Comparison of ENCODE assay signal across 24 cellular contexts in genomic region chr13:110264685-110265275, GRCh38. TPM values are rescaled to one million over a fixed set of nuclear protein-coding genes. Genes with fewer than 3 reads are reported as not detected.
DNase-seq lines count a peak whose midpoint lies in the region; ATAC-seq and TF ChIP-seq lines count a peak whose summit lies in the region.
"Had no signal": no experiment of that assay in that cellular context is flagged by ENCODE, and none has a peak within 500 bp of the region (broad histone marks: within the 10 kb centered on the region; RNA-seq: fewer than 3 reads in every experiment).

No MANE protein-coding gene starts in this region.

- H3K9me2 ChIP-seq in hepatocyte (replicated peaks; ENCODE audit: insufficient read depth): no peaks in the 10 kb centered on the region
- H3K9me2 ChIP-seq: SK-N-SH had no signal

- H3K27me3 ChIP-seq in hepatocyte: no peaks in the 10 kb centered on the region
- H3K27me3 ChIP-seq in parathyroid adenoma (ENCODE audit: control insufficient read depth, insufficient read depth, low read length): no peaks in the 10 kb centered on the region
- no peaks in the 10 kb centered on the region for H3K27me3 ChIP-seq in tibial nerve
- H3K27me3 ChIP-seq: BLaER1 treated with 17β-estradiol and CSF1 and Interleukin-3, amounts not matched to agents 10 nM and 100 nM; testis had no signal

- TF ChIP-seq POLR2A in tibial nerve (IDR thresholded peaks at IDR 0.05) (no peak), erythroblast (IDR thresholded peaks at IDR 0.05; ENCODE audit: low read length) (no peak)

- H4K20me1 ChIP-seq in hepatocyte (ENCODE audit: insufficient read depth, poor library complexity, severe bottlenecking): no peaks in the 10 kb centered on the region
- H4K20me1 ChIP-seq: BLaER1 treated with 17β-estradiol and CSF1 and Interleukin-3, amounts not matched to agents 10 nM and 100 nM had no signal

- no peaks in the 10 kb centered on the region for H3K36me3 Mint-ChIP-seq in activated CD8-positive, alpha-beta memory T cell treated with anti-CD3 and anti-CD28 coated beads, Interleukin-2, amount 10 ng/mL, durations not matched to agents 7 days and 5 days

- H3K79me2 ChIP-seq in hepatocyte (peaks cover 26% of the 10 kb centered on the region), parathyroid adenoma (no peaks in the 10 kb centered on the region)

- no peak overlapping the region for H3K27ac Mint-ChIP-seq in activated CD8-positive, alpha-beta memory T cell treated with anti-CD3 and anti-CD28 coated beads, Interleukin-2, amount 10 ng/mL, durations not matched to agents 7 days and 5 days

- peaks cover 6% of the 10 kb centered on the region for H3K27me3 Mint-ChIP-seq in activated CD8-positive, alpha-beta memory T cell treated with anti-CD3 and anti-CD28 coated beads, Interleukin-2, amount 10 ng/mL, durations not matched to agents 7 days and 5 days

- H3K4me2 ChIP-seq in hepatocyte: no peak overlapping the region
- no peak overlapping the region for H3K4me2 ChIP-seq in parathyroid adenoma (ENCODE audit: low read length)
- H3K4me2 ChIP-seq: SK-N-SH had no signal

- DNase-seq in activated CD8-positive, alpha-beta memory T cell treated with anti-CD3 and anti-CD28 coated beads, Interleukin-2, amount 10 ng/mL, durations not matched to agents 7 days and 5 days: peak; percentile 14
- DNase-seq in activated CD8-positive, alpha-beta memory T cell treated with anti-CD3 and anti-CD28 coated beads for 24 hours: no peak
- DNase-seq in hepatocyte (ENCODE audit: low spot score) (no peak), tibial nerve (ENCODE audit: low spot score in 2 of 2) (no peak), erythroblast (lab: John Stamatoyannopoulos, UW) (no peak), iPS-NIHi7 (ENCODE audit: extremely low spot score) (no peak)
- DNase-seq in stimulated activated CD4-positive, alpha-beta T cell treated with anti-CD3 and anti-CD28 coated beads, Interleukin-12 subunit alpha, Interleukin-12 subunit beta, amount 100 ng/mL, for 4 hours: no peak
- DNase-seq: activated CD4-positive, alpha-beta T cell treated with anti-CD3 and anti-CD28 coated beads for 4 hours; activated CD8-positive, alpha-beta memory T cell treated with anti-CD3 and anti-CD28 coated beads, Interleukin-2, amount 50 U/mL, for 48 hours; activated gamma-delta T cell treated with Interleukin-2 at 50 U/mL for 16 hours; amygdala; GDM1; KG1; NCI-H1048; NCI-H748 treated with DMSO at 0.1 percent for 48 hours; stimulated activated CD4-positive, alpha-beta T cell treated with anti-CD3 and anti-CD28 coated beads, Interleukin-4, amount 100 ng/mL, for 1 hour; T1000; testis had no signal

- no peaks in the 10 kb centered on the region for H3K4me1 Mint-ChIP-seq in activated CD8-positive, alpha-beta memory T cell treated with anti-CD3 and anti-CD28 coated beads, Interleukin-2, amount 10 ng/mL, durations not matched to agents 7 days and 5 days

- H3K4me3 Mint-ChIP-seq in activated CD8-positive, alpha-beta memory T cell treated with anti-CD3 and anti-CD28 coated beads, Interleukin-2, amount 10 ng/mL, durations not matched to agents 7 days and 5 days: no peak overlapping the region

- TF ChIP-seq EP300 in tibial nerve (IDR thresholded peaks at IDR 0.05): no peak

- TF ChIP-seq CTCF in hepatocyte (IDR thresholded peaks at IDR 0.05; ENCODE audit: poor library complexity): no peak
- no peak for TF ChIP-seq CTCF in parathyroid adenoma (IDR thresholded peaks at IDR 0.05)
- TF ChIP-seq CTCF in tibial nerve (IDR thresholded peaks at IDR 0.05): no peak

- ATAC-seq in activated CD8-positive, alpha-beta memory T cell treated with anti-CD3 and anti-CD28 coated beads, Interleukin-2, amount 10 ng/mL, durations not matched to agents 7 days and 5 days: no peak
- ATAC-seq: GM12878 had no signal

- no peak overlapping the region for H2AFZ ChIP-seq in hepatocyte
- H2AFZ ChIP-seq in parathyroid adenoma: no peak overlapping the region

- peaks cover 23% of the 10 kb centered on the region for H3K4me1 ChIP-seq in hepatocyte (ENCODE audit: insufficient read depth)
- H3K4me1 ChIP-seq in parathyroid adenoma: no peaks in the 10 kb centered on the region
- peaks cover 0 to 92% (median 51%) of the 10 kb centered on the region in 4 donors for H3K4me1 ChIP-seq in tibial nerve

- no peak overlapping the region for H3K9ac ChIP-seq in parathyroid adenoma
- H3K9ac ChIP-seq: BLaER1 treated with 17β-estradiol and CSF1 and Interleukin-3, amounts not matched to agents 10 nM and 100 nM; SK-N-SH had no signal

- WGBS in hepatocyte (ENCODE audit: low lambda C conversion rate, missing lambda C conversion rate): 88% methylated on average over 12 of the region's 12 CpGs
- 74 to 79% methylated on average over 12 of the region's 12 CpGs for WGBS in tibial nerve, 2 donors

- H3K27ac ChIP-seq in hepatocyte (peak overlapping the region; percentile 38), parathyroid adenoma (peak overlapping the region; percentile 42), tibial nerve (peak overlapping the region in 3 of 4 donors; percentile 47 to 78 (median 70))
- H3K27ac ChIP-seq: 22Rv1; BLaER1 treated with 17β-estradiol and CSF1 and Interleukin-3, amounts not matched to agents 10 nM and 100 nM; neutrophil had no signal

- H3K4me3 ChIP-seq in hepatocyte: no peak overlapping the region
- H3K4me3 ChIP-seq in parathyroid adenoma (ENCODE audit: low read depth, low read length): no peak overlapping the region
- no peak overlapping the region for H3K4me3 ChIP-seq in tibial nerve
- H3K4me3 ChIP-seq: BLaER1 treated with 17β-estradiol and CSF1 and Interleukin-3, amounts not matched to agents 10 nM and 100 nM; GM12878; testis had no signal

- H3K9me3 ChIP-seq in hepatocyte (ENCODE audit: low read depth) (no peaks in the 10 kb centered on the region), parathyroid adenoma (ENCODE audit: control insufficient read depth, low read length) (no peaks in the 10 kb centered on the region), tibial nerve (no peaks in the 10 kb centered on the region)
- H3K9me3 ChIP-seq: neutrophil, SK-N-SH, testis had no signal

- H3K36me3 ChIP-seq in hepatocyte (replicated peaks; ENCODE audit: insufficient read depth, low read depth): no peaks in the 10 kb centered on the region
- H3K36me3 ChIP-seq in parathyroid adenoma (ENCODE audit: control insufficient read depth, insufficient read depth, low read length): no peaks in the 10 kb centered on the region
- peaks cover 0 to 4% (median 0%) of the 10 kb centered on the region in 3 donors for H3K36me3 ChIP-seq in tibial nerve
- H3K36me3 ChIP-seq: BLaER1 treated with 17β-estradiol and CSF1 and Interleukin-3, amounts not matched to agents 10 nM and 100 nM; neutrophil had no signal

- no peaks in the 10 kb centered on the region for H3K9me3 Mint-ChIP-seq in activated CD8-positive, alpha-beta memory T cell treated with anti-CD3 and anti-CD28 coated beads, Interleukin-2, amount 10 ng/mL, durations not matched to agents 7 days and 5 days (ENCODE audit: low read depth)

- CTCF ChIA-PET in activated CD8-positive, alpha-beta memory T cell treated with anti-CD3 and anti-CD28 coated beads, Interleukin-2, amount 10 ng/mL, durations not matched to agents 7 days and 5 days (lab: Charles Lee): no interaction called here

RNA-seq across cellular contexts. Expression of gene COL4A1, which starts 42.2 kb away (rescaled TPM):
- not detected for total RNA-seq in activated CD8-positive, alpha-beta memory T cell treated with anti-CD3 and anti-CD28 coated beads, Interleukin-2, amount 10 ng/mL, durations not matched to agents 7 days and 5 days
- total RNA-seq in hepatocyte (223 and 269 TPM in 2 replicates), tibial nerve (100 to 1,000 TPM; 385 to 583 (median 526) TPM)
- 138 and 140 TPM in 2 replicates for polyA plus RNA-seq in hepatocyte

RNA-seq across cellular contexts. Expression of gene COL4A2, which starts 42.3 kb away (rescaled TPM):
- total RNA-seq in activated CD8-positive, alpha-beta memory T cell treated with anti-CD3 and anti-CD28 coated beads, Interleukin-2, amount 10 ng/mL, durations not matched to agents 7 days and 5 days: not detected
- total RNA-seq in hepatocyte: 126 and 171 TPM in 2 replicates
- 220 and 221 TPM in 2 replicates for polyA plus RNA-seq in hepatocyte
- 100 to 1,000 TPM; 576 to 821 (median 658) TPM for total RNA-seq in tibial nerve

Comparison
In these comparisons a context has a peak if more than half of its experiments do, and no peak if none do; other contexts are left out.
1. RNA of gene COL4A1, which starts 42.2 kb away (total RNA-seq): 385 to 583 TPM in tibial nerve and 223 to 269 TPM in hepatocyte; not detected in activated CD8-positive, alpha-beta memory T cell treated with anti-CD3 and anti-CD28 coated beads, Interleukin-2, amount 10 ng/mL, durations not matched to agents 7 days and 5 days; every median in the first group is over 100 times any median in the second.
2. RNA of gene COL4A2, which starts 42.3 kb away (total RNA-seq): 576 to 821 TPM in tibial nerve and 126 to 171 TPM in hepatocyte; not detected in activated CD8-positive, alpha-beta memory T cell treated with anti-CD3 and anti-CD28 coated beads, Interleukin-2, amount 10 ng/mL, durations not matched to agents 7 days and 5 days; every median in the first group is over 100 times any median in the second.
3. Peak in every context shown above with its lines, with median percentiles within 50 percentile points of each other: H3K27ac ChIP-seq.